25 cellular contexts compared by ENCODE assay signal in genomic region chr6:62042444-62042843, GRCh38.
"Had no signal": no experiment of that assay in that cellular context is flagged by ENCODE, and none has a peak within 500 bp of the region (broad histone marks: within the 10 kb centered on the region; RNA-seq: fewer than 3 reads in every experiment).

No MANE protein-coding gene starts in this region.

- H3K4me3 ChIP-seq: MG63, PC-9 had no signal

- DNase-seq: activated CD4-positive, alpha-beta memory T cell treated with anti-CD3 and anti-CD28 coated beads, Interleukin-2, amount 10 ng/mL, durations not matched to agents 7 days and 5 days; activated CD4-positive, alpha-beta T cell treated with anti-CD3 and anti-CD28 coated beads for 36 hours; activated CD4-positive, alpha-beta T cell treated with anti-CD3 and anti-CD28 coated beads, Interleukin-2, amount 50 U/mL, for 1 hour; activated gamma-delta T cell; activated naive CD4-positive, alpha-beta T cell treated with anti-CD3 and anti-CD28 coated beads for 36 hours; activated T-cell treated with anti-CD3 and anti-CD28 coated beads for 4 hours; activated T-cell treated with anti-CD3 and anti-CD28 coated beads, Interleukin-2, amount 50 U/mL, for 48 hours; caudate nucleus; MG63; NCI-H1105 treated with DMSO at 0.1 percent for 48 hours; NCI-H1436 treated with DMSO at 0.1 percent for 48 hours; NCI-H187; NCI-H2081 treated with DMSO at 0.1 percent for 48 hours; NCI-H345; NCI-H510A; NCI-H526 treated with DMSO at 0.1 percent for 48 hours; NCI-H82; PC-9; SIG-M5; T-cell; T-helper 2 cell had no signal

- H3K27ac Mint-ChIP-seq: activated CD4-positive, alpha-beta memory T cell treated with anti-CD3 and anti-CD28 coated beads, Interleukin-2, amount 10 ng/mL, durations not matched to agents 7 days and 5 days; activated CD4-positive, alpha-beta T cell treated with anti-CD3 and anti-CD28 coated beads for 36 hours; activated naive CD4-positive, alpha-beta T cell treated with anti-CD3 and anti-CD28 coated beads for 36 hours; activated naive CD8-positive, alpha-beta T cell; activated T-helper 17 cell treated with anti-CD3 and anti-CD28 coated beads, Interleukin-2, amount 50 U/mL, for 72 hours; T-cell had no signal

- H3K4me3 Mint-ChIP-seq: activated CD4-positive, alpha-beta memory T cell treated with anti-CD3 and anti-CD28 coated beads, Interleukin-2, amount 10 ng/mL, durations not matched to agents 7 days and 5 days; activated CD4-positive, alpha-beta T cell treated with anti-CD3 and anti-CD28 coated beads for 36 hours; activated naive CD4-positive, alpha-beta T cell treated with anti-CD3 and anti-CD28 coated beads for 36 hours; activated naive CD8-positive, alpha-beta T cell; activated T-helper 17 cell treated with anti-CD3 and anti-CD28 coated beads, Interleukin-2, amount 50 U/mL, for 72 hours; T-cell had no signal

- ATAC-seq: activated CD4-positive, alpha-beta T cell treated with anti-CD3 and anti-CD28 coated beads for 36 hours; activated T-helper 17 cell treated with anti-CD3 and anti-CD28 coated beads, Interleukin-2, amount 50 U/mL, for 72 hours; T-cell had no signal

- H3K4me1 Mint-ChIP-seq: activated CD4-positive, alpha-beta memory T cell treated with anti-CD3 and anti-CD28 coated beads, Interleukin-2, amount 10 ng/mL, durations not matched to agents 7 days and 5 days; activated CD4-positive, alpha-beta T cell treated with anti-CD3 and anti-CD28 coated beads for 36 hours; activated T-helper 17 cell treated with anti-CD3 and anti-CD28 coated beads, Interleukin-2, amount 50 U/mL, for 72 hours; T-cell had no signal

- H3K36me3 ChIP-seq: MG63 had no signal

- H3K9me3 ChIP-seq: MG63 had no signal

- H3K27ac ChIP-seq: KMS-11, PC-9, VCaP had no signal

- H3K36me3 Mint-ChIP-seq: activated naive CD8-positive, alpha-beta T cell; T-cell had no signal

- H3K27me3 Mint-ChIP-seq: activated CD4-positive, alpha-beta memory T cell treated with anti-CD3 and anti-CD28 coated beads, Interleukin-2, amount 10 ng/mL, durations not matched to agents 7 days and 5 days; activated CD4-positive, alpha-beta T cell treated with anti-CD3 and anti-CD28 coated beads for 36 hours; activated naive CD8-positive, alpha-beta T cell; activated T-helper 17 cell treated with anti-CD3 and anti-CD28 coated beads, Interleukin-2, amount 50 U/mL, for 72 hours; T-cell had no signal

- H3K27me3 ChIP-seq: MG63 had no signal
